Comparison of ENCODE assay signal across 10 cellular contexts in the genomic region with DNA sequence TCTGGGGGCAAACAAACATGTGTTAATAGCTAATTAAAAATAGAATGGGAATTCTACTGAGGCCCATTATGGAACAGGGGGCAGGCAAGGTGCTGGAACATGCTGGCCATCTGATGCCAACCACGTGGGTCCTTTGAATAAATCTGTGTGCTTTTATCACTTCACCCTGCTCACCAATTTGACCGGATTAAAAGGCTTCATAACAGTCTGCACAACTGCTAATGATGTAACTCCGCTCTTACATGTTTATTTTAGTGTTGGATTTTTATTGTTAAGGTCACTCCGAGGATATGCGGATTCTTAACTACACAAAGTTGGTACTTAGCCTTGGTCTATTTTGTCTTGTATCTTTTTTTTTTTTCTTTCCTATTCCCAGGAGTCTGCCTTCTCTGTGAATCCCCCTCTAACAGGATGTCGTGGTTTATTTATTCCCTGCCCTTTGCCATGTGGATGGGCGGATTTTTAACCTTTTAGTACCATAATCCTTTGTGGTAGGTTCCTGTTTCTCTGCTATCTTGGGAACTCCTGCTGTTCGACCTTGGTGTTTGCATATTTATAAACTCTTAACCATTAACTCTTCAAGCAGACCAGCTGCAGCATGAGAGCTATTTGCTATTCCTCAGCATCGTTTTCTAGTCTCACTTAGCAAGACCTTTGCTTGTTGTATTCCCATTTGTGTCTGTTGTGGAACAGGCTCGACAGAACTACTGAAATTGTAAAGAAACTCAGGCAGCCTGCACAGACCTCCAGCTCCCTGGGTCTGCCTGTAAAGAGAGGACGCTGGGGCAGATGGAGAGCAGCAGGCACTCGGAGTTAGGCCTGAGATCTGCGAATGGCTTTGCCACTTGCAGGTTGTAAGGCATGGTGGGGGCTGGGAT. TPM values are rescaled to one million over a fixed set of nuclear protein-coding genes. Genes with fewer than 3 reads are reported as not detected.
DNase-seq lines count a peak whose midpoint lies in the region; ATAC-seq and TF ChIP-seq lines count a peak whose summit lies in the region.
"Had no signal": no experiment of that assay in that cellular context is flagged by ENCODE, and none has a peak within 500 bp of the region (broad histone marks: within the 10 kb centered on the region; RNA-seq: fewer than 3 reads in every experiment).

No MANE protein-coding gene starts in this region.

- no peak overlapping the region for H3K4me2 ChIP-seq in mammary epithelial cell (ENCODE audit: insufficient read depth, low read depth, low read length)

- CTCF ChIA-PET in mammary epithelial cell (lab: Charles Lee; ENCODE audit: low non-redundant PET), result no interaction called here

- dilution Hi-C loops in mammary epithelial cell (cut with HindIII; ENCODE audit: low sequenced_read_pairs), result loop anchor here (10.0 kb wide), 1 partner anchor 63 kb away; no protein-coding TSS in a partner anchor

- no TSS peak for BruUV-seq in mammary epithelial cell (replicated peaks; lab: Mats Ljungman, UMichigan)

- ATAC-seq in GM18909 (IDR thresholded peaks at IDR 0.05; ENCODE audit: poor library complexity, unreplicated experiment) (peak; percentile 67), HG03460 (IDR thresholded peaks at IDR 0.05; ENCODE audit: unreplicated experiment) (peak; percentile 63), body of pancreas (peak; percentile 52), upper lobe of left lung (ENCODE audit: low FRiP score in 2 of 2) (no peak)

- no peaks in the 10 kb centered on the region for H3K79me2 ChIP-seq in mammary epithelial cell (ENCODE audit: insufficient read depth, low read length)

- H3K4me3 ChIP-seq in body of pancreas (no peak overlapping the region), mucosa of rectum (ENCODE audit: low read length in 2 of 2) (peak overlapping the region; percentile 4 to 9), mammary epithelial cell (replicated peaks in 1 of 3; ENCODE audit: insufficient read depth in 1 of 3, low read depth in 2 of 3, low read length in 3 of 3) (no peak overlapping the region), upper lobe of left lung (no peak overlapping the region)

- H3K36me3 ChIP-seq in body of pancreas (replicated peaks in 1 of 2; ENCODE audit: insufficient read depth in 1 of 2, low read depth in 2 of 2), result no peaks in the 10 kb centered on the region
- peaks cover 0 to 2% of the 10 kb centered on the region in 2 donors for H3K36me3 ChIP-seq in mucosa of rectum (ENCODE audit: control insufficient read depth in 2 of 2, insufficient read depth in 2 of 2, low read length in 2 of 2)
- no peaks in the 10 kb centered on the region for H3K36me3 ChIP-seq in mammary epithelial cell (ENCODE audit: insufficient read depth, low read length)
- no peaks in the 10 kb centered on the region for H3K36me3 ChIP-seq in upper lobe of left lung

- H3K9me3 ChIP-seq in body of pancreas (no peaks in the 10 kb centered on the region), mucosa of rectum (ENCODE audit: control insufficient read depth in 2 of 2, low read length in 2 of 2) (no peaks in the 10 kb centered on the region), mammary epithelial cell (replicated peaks; ENCODE audit: insufficient read depth, low read length) (no peaks in the 10 kb centered on the region), upper lobe of left lung (no peaks in the 10 kb centered on the region)

- in situ Hi-C loops in mammary epithelial cell (cut with MboI; ENCODE audit: low sequenced_read_pairs in 2 of 2), result no loop called here

- H3K4me1 ChIP-seq in body of pancreas, result peaks cover 46% of the 10 kb centered on the region
- H3K4me1 ChIP-seq in mucosa of rectum (ENCODE audit: control insufficient read depth in 2 of 2, insufficient read depth in 2 of 2, low read length in 2 of 2), result peaks cover 35 to 55% of the 10 kb centered on the region in 2 donors
- no peaks in the 10 kb centered on the region for H3K4me1 ChIP-seq in mammary epithelial cell (ENCODE audit: insufficient read depth, low read length)
- H3K4me1 ChIP-seq in upper lobe of left lung, result peaks cover 0 to 12% (median 3%) of the 10 kb centered on the region in 4 donors

- H3K27me3 ChIP-seq in body of pancreas, result no peaks in the 10 kb centered on the region
- H3K27me3 ChIP-seq in mucosa of rectum (ENCODE audit: control insufficient read depth in 2 of 2, insufficient read depth in 2 of 2, low read length in 2 of 2), result no peaks in the 10 kb centered on the region
- no peaks in the 10 kb centered on the region for H3K27me3 ChIP-seq in mammary epithelial cell (ENCODE audit: insufficient read depth, low read length)
- no peaks in the 10 kb centered on the region for H3K27me3 ChIP-seq in upper lobe of left lung

- peak overlapping the region in 3 of 4 donors; percentile 12 to 58 (median 42) for H3K27ac ChIP-seq in body of pancreas
- H3K27ac ChIP-seq in mucosa of rectum (ENCODE audit: low read depth in 2 of 2, low read length in 2 of 2), result peak overlapping the region; percentile 71 to 79
- H3K27ac ChIP-seq in mammary epithelial cell (ENCODE audit: insufficient read depth, low read depth, low read length), result no peak overlapping the region
- H3K27ac ChIP-seq in upper lobe of left lung, result peak overlapping the region in 1 of 4 donors; percentile 29

- intact Hi-C loops in body of pancreas (cut with DNase I), result no loop called here
- intact Hi-C loops in mammary epithelial cell (cut with micrococcal nuclease), result no loop called here

- H4K20me1 ChIP-seq in mammary epithelial cell (ENCODE audit: insufficient read depth, low read length), result no peaks in the 10 kb centered on the region

- no peak overlapping the region for H2AFZ ChIP-seq in mammary epithelial cell (ENCODE audit: low read depth, low read length)

- TF ChIP-seq EP300 in upper lobe of left lung (IDR thresholded peaks at IDR 0.05), result no peak

- H3K9ac ChIP-seq in mucosa of rectum (ENCODE audit: low read depth in 1 of 2, low read length in 2 of 2), result peak overlapping the region in 1 of 2 donors; percentile 59
- no peak overlapping the region for H3K9ac ChIP-seq in mammary epithelial cell (ENCODE audit: insufficient read depth, low read length)

- TF ChIP-seq CTCF in body of pancreas (IDR thresholded peaks at IDR 0.05) (peak in 1 of 7 experiments; percentile 16), mammary epithelial cell (conservative IDR thresholded peaks at IDR 0.05 in 1 of 2, IDR thresholded peaks at IDR 0.05 in 1 of 2; ENCODE audit: extremely low read depth in 1 of 2, insufficient read depth in 1 of 2, low read depth in 1 of 2, low read length in 2 of 2) (no peak), upper lobe of left lung (IDR thresholded peaks at IDR 0.05) (no peak)

- peak in 1 of 4 donors; percentile 27 for DNase-seq in body of pancreas
- DNase-seq in mammary epithelial cell, result no peak
- DNase-seq in stimulated activated CD4-positive, alpha-beta T cell treated with anti-CD3 and anti-CD28 coated beads, Interleukin-2, amount 100 ng/mL, for 24 hours, result no peak
- DNase-seq in upper lobe of left lung, result no peak
- no peak for DNase-seq in NCI-H2029 treated with DMSO at 0.1 percent for 48 hours (lab: John Stamatoyannopoulos, UW)
- DNase-seq: activated CD4-positive, alpha-beta T cell treated with anti-CD3 and anti-CD28 coated beads for 1 hour; GOT3 had no signal

- no peak for TF ChIP-seq POLR2A in body of pancreas (IDR thresholded peaks at IDR 0.05)
- no peak for TF ChIP-seq POLR2A in upper lobe of left lung (IDR thresholded peaks at IDR 0.05)

- WGBS in body of pancreas, 2 donors, result 19 to 21% methylated on average over 13 of the region's 13 CpGs
- WGBS in mammary epithelial cell (ENCODE audit: low coverage, missing lambda C conversion rate), result 62% methylated on average over 13 of the region's 13 CpGs
- 47 to 58% methylated on average over 13 of the region's 13 CpGs for WGBS in upper lobe of left lung, 2 donors

RNA-seq across cellular contexts. Expression of a gene that starts 38.0 kb away (rescaled TPM):
- total RNA-seq in body of pancreas (10 to 100 TPM; 31.3 to 42.0 TPM), mammary epithelial cell (10 to 100 TPM; 19.5 to 65.2 TPM), upper lobe of left lung (10 to 100 TPM; 17.6 to 45.1 (median 30.2) TPM)
- polyA plus RNA-seq in mammary epithelial cell, result 11.0 TPM
- 31.4 TPM for polyA minus RNA-seq in mammary epithelial cell

Comparison
In these comparisons a context has a peak if more than half of its experiments do, and no peak if none do; other contexts are left out.
1. ATAC-seq: peak in GM18909 (single experiment), HG03460 (single experiment) and body of pancreas (single experiment); none in upper lobe of left lung (0 of 2).
2. H3K4me3 ChIP-seq: peak in mucosa of rectum (2 of 2); none in body of pancreas (0 of 2), mammary epithelial cell (0 of 3) and upper lobe of left lung (0 of 4).